10 cellular contexts compared by ENCODE assay signal in genomic region chr5:125227333-125228075, GRCh38.
DNase-seq lines count a peak whose midpoint lies in the region; ATAC-seq and TF ChIP-seq lines count a peak whose summit lies in the region.
"Had no signal": no experiment of that assay in that cellular context is flagged by ENCODE, and none has a peak within 500 bp of the region (broad histone marks: within the 10 kb centered on the region; RNA-seq: fewer than 3 reads in every experiment).

No MANE protein-coding gene starts in this region.

- H3K27ac ChIP-seq in SJSA1, result peak overlapping the region; percentile 16; the same call in 1 of the 2 replicates
- no peak overlapping the region for H3K27ac ChIP-seq in stomach

- TF ChIP-seq POLR2A in stomach (IDR thresholded peaks at IDR 0.05), result no peak

- H3K9me3 ChIP-seq in SJSA1 (replicated peaks) (no peaks in the 10 kb centered on the region), stomach (no peaks in the 10 kb centered on the region)

- TF ChIP-seq EP300 in stomach (IDR thresholded peaks at IDR 0.05), result no peak

- POLR2A ChIA-PET in HEK293T (lab: Yijun Ruan, JAX), result interaction anchor here (0.8 kb wide), 1 partner anchor 64 kb away, joined by 3 read pairs; no protein-coding TSS in a partner anchor

- CTCF ChIA-PET in HEK293T (lab: Yijun Ruan, JAX), result interaction anchor here (0.7 to 1.9 kb wide), 5 partner anchors 9 to 262 kb away, joined by 3 to 6 read pairs (median 4); no protein-coding TSS in a partner anchor

- TF ChIP-seq CTCF in AG10803 (conservative IDR thresholded peaks at IDR 0.05; ENCODE audit: low read length) (peak; percentile 50), stomach (IDR thresholded peaks at IDR 0.05) (peak in 3 of 7 experiments; percentile 10 to 35 (median 15))

- WGBS in stomach, 5 donors, result 76 to 87% (median 84%) methylated on average over 7 of the region's 7 CpGs

- H3K27me3 ChIP-seq in SJSA1 (replicated peaks) (no peaks in the 10 kb centered on the region), stomach (no peaks in the 10 kb centered on the region)

- H3K4me3 ChIP-seq in AG10803 (ENCODE audit: low read length) (no peak overlapping the region), SJSA1 (no peak overlapping the region), stomach (no peak overlapping the region)

- no peaks in the 10 kb centered on the region for H3K36me3 ChIP-seq in SJSA1
- no peaks in the 10 kb centered on the region for H3K36me3 ChIP-seq in stomach

- H3K4me1 ChIP-seq in SJSA1 (replicated peaks) (peaks cover 9% of the 10 kb centered on the region), stomach (no peaks in the 10 kb centered on the region)

- intact Hi-C loops in stomach (cut with DNase I; ENCODE audit: low total_unique reads), result no loop called here

- DNase-seq in AG10803 (ENCODE audit: low read depth) (no peak), HEK293T (ENCODE audit: extremely low spot score) (peak; percentile 62), SJSA1 (ENCODE audit: low read depth in 1 of 2, low spot score in 2 of 2) (peak in 1 of 2 experiments; percentile 27), iris pigment epithelial cell (ENCODE audit: low read depth) (peak; percentile 70), Ammon's horn (ENCODE audit: low spot score) (no peak), stomach (no peak), OCI-M2 (lab: John Stamatoyannopoulos, UW; ENCODE audit: unreplicated experiment) (no peak)
- DNase-seq: activated naive CD8-positive, alpha-beta T cell treated with anti-CD3 and anti-CD28 coated beads, Interleukin-2, amount 10 ng/mL, durations not matched to agents 7 days and 5 days; NCI-H345 had no signal

- no peak for ATAC-seq in HG02884 (IDR thresholded peaks at IDR 0.05; ENCODE audit: unreplicated experiment)

TF ChIP-seq in HEK293T, 16 proteins besides CTCF, POLR2A, EP300 and RAD21:
- no peak for TF ChIP-seq SP1 (IDR thresholded peaks at IDR 0.05)
- no peak for TF ChIP-seq FOXM1 (IDR thresholded peaks at IDR 0.05; ENCODE audit: borderline replicate concordance)
- no peak for TF ChIP-seq LEF1 (IDR thresholded peaks at IDR 0.05; ENCODE audit: borderline replicate concordance)

Comparison
In these comparisons a context has a peak if more than half of its experiments do, and no peak if none do; other contexts are left out.
1. DNase-seq: peak in HEK293T (single experiment) and iris pigment epithelial cell (single experiment); none in AG10803 (single experiment), Ammon's horn (single experiment), stomach (single experiment) and OCI-M2 (single experiment).